ENCODE assay signal across 8 cellular contexts in genomic region chr1:32716312-32717126, GRCh38.
DNase-seq lines count a peak whose midpoint lies in the region; TF ChIP-seq lines count a peak whose summit lies in the region.

No MANE protein-coding gene starts in this region.

- no peaks in the 10 kb centered on the region for H3K9me2 ChIP-seq in DOHH2 (replicated peaks; ENCODE audit: control insufficient read depth, low read length)

- TF ChIP-seq CTCF in DOHH2 (IDR thresholded peaks at IDR 0.05; ENCODE audit: low read depth, low read length, poor library complexity, severe bottlenecking) (no peak), brain microvascular endothelial cell (IDR thresholded peaks at IDR 0.05; ENCODE audit: low read depth, low read length, missing control alignments) (no peak)

- H3K9me3 Mint-ChIP-seq in activated T-cell treated with anti-CD3 and anti-CD28 coated beads, Interleukin-2, amount 50 U/mL, for 24 hours = no peaks in the 10 kb centered on the region

- H3K27ac ChIP-seq in DOHH2 (ENCODE audit: low read depth, low read length) = no peak overlapping the region
- no peak overlapping the region for H3K27ac ChIP-seq in iPS DF 6.9 (ENCODE audit: low read length)
- no peak overlapping the region for H3K27ac ChIP-seq in brain microvascular endothelial cell

- no peaks in the 10 kb centered on the region for H3K79me2 ChIP-seq in DOHH2 (ENCODE audit: control insufficient read depth, low read length)

- no peaks in the 10 kb centered on the region for H3K9me3 ChIP-seq in DOHH2 (ENCODE audit: control insufficient read depth, insufficient read depth, low read length)
- H3K9me3 ChIP-seq in iPS DF 6.9 (ENCODE audit: control insufficient read depth, insufficient read depth, low read length) = no peaks in the 10 kb centered on the region

- H3K4me1 Mint-ChIP-seq in activated T-cell treated with anti-CD3 and anti-CD28 coated beads, Interleukin-2, amount 50 U/mL, for 24 hours (ENCODE audit: low read depth) = peaks cover 8% of the 10 kb centered on the region

- no peaks in the 10 kb centered on the region for H3K36me3 ChIP-seq in DOHH2 (ENCODE audit: control insufficient read depth, low read length)
- H3K36me3 ChIP-seq in iPS DF 6.9 (ENCODE audit: control insufficient read depth, insufficient read depth, low read length) = no peaks in the 10 kb centered on the region
- H3K36me3 ChIP-seq in brain microvascular endothelial cell (replicated peaks) = no peaks in the 10 kb centered on the region

- H4K20me1 ChIP-seq in DOHH2 (ENCODE audit: control insufficient read depth, insufficient read depth, low read depth, low read length) = no peaks in the 10 kb centered on the region

- H3K4me3 ChIP-seq in DOHH2 (ENCODE audit: low read length) (peak overlapping the region; percentile 9; the same call in 1 of the 2 replicates), iPS DF 6.9 (ENCODE audit: low read length) (no peak overlapping the region), brain microvascular endothelial cell (ENCODE audit: low read depth, low read length) (no peak overlapping the region)

- no peaks in the 10 kb centered on the region for H3K36me3 Mint-ChIP-seq in activated T-cell treated with anti-CD3 and anti-CD28 coated beads, Interleukin-2, amount 50 U/mL, for 24 hours (ENCODE audit: low read depth)

- peaks cover 14% of the 10 kb centered on the region for H3K4me1 ChIP-seq in DOHH2 (ENCODE audit: control insufficient read depth, low read length)
- peaks cover 3% of the 10 kb centered on the region; the same call in 1 of the 2 replicates for H3K4me1 ChIP-seq in iPS DF 6.9 (ENCODE audit: control insufficient read depth, insufficient read depth, low read length)

- H3K27me3 ChIP-seq in DOHH2 (ENCODE audit: control insufficient read depth, low read length) (peaks cover 2% of the 10 kb centered on the region; the same call in 1 of the 2 replicates), iPS DF 6.9 (ENCODE audit: control insufficient read depth, insufficient read depth, low read length) (no peaks in the 10 kb centered on the region), brain microvascular endothelial cell (replicated peaks) (no peaks in the 10 kb centered on the region)

- H3K4me2 ChIP-seq in DOHH2 (ENCODE audit: low read length) = peak overlapping the region; percentile 39

- DNase-seq in HK-2 (ENCODE audit: unreplicated experiment) = peak; percentile 63
- peak; percentile 93 for DNase-seq in NCI-H82 (lab: John Stamatoyannopoulos, UW)
- DNase-seq in activated T-cell treated with anti-CD3 and anti-CD28 coated beads, Interleukin-2, amount 50 U/mL, for 24 hours = peak; percentile 52
- peak; percentile 98 for DNase-seq in iPS DF 6.9 (ENCODE audit: low read depth, low spot score)
- peak; percentile 45 to 73 for DNase-seq in stimulated activated CD4-positive, alpha-beta T cell treated with anti-CD3 and anti-CD28 coated beads, Interleukin-2, amount 100 ng/mL, for 24 hours
- no peak for DNase-seq in brain microvascular endothelial cell
- no peak for DNase-seq in hippocampal formation (lab: John Stamatoyannopoulos, UW)

- no peak overlapping the region for H3K4me3 Mint-ChIP-seq in activated T-cell treated with anti-CD3 and anti-CD28 coated beads, Interleukin-2, amount 50 U/mL, for 24 hours

- in situ Hi-C loops in brain microvascular endothelial cell (cut with HindIII; ENCODE audit: low pct_ligation_motif_present, low sequenced_read_pairs) = no loop called here

- H3F3A ChIP-seq in DOHH2 (ENCODE audit: control insufficient read depth, insufficient read depth) = no peaks in the 10 kb centered on the region

- peaks cover 5% of the 10 kb centered on the region for H3K27me3 Mint-ChIP-seq in activated T-cell treated with anti-CD3 and anti-CD28 coated beads, Interleukin-2, amount 50 U/mL, for 24 hours

- H3K27ac Mint-ChIP-seq in activated T-cell treated with anti-CD3 and anti-CD28 coated beads, Interleukin-2, amount 50 U/mL, for 24 hours = no peak overlapping the region

- WGBS in iPS DF 6.9 (ENCODE audit: insufficient coverage, insufficient read length) = no CpG with 5 or more reads among the region's 9 CpGs

Comparison
In these comparisons a context has a peak if more than half of its experiments do, and no peak if none do; other contexts are left out.
1. DNase-seq: peak in HK-2 (single experiment), NCI-H82 (single experiment), activated T-cell treated with anti-CD3 and anti-CD28 coated beads, Interleukin-2, amount 50 U/mL, for 24 hours (single experiment), iPS DF 6.9 (single experiment) and stimulated activated CD4-positive, alpha-beta T cell treated with anti-CD3 and anti-CD28 coated beads, Interleukin-2, amount 100 ng/mL, for 24 hours (2 of 2); none in brain microvascular endothelial cell (single experiment) and hippocampal formation (0 of 2).